ENCODE assay signal across 19 cellular contexts in the genomic region with DNA sequence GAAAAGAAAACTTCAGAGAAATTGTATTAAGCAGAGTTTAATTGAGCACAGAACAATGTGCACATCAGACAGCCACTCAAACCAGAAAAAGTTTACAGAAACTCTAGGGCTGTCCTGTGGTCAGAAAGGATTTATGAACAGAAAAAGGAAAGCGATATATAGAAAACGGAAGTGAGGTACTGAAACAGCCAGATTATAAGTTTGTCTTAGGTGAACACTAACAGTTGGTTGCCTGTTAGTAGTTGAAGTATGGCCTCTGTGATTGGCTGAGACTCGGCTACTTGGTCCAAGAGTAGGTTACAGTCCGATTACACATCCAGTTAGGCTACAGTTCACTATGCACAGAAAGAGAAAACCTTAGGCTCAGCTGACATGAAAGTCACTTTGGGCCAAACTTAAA.
"Had no signal": no experiment of that assay in that cellular context is flagged by ENCODE, and none has a peak within 500 bp of the region (broad histone marks: within the 10 kb centered on the region; RNA-seq: fewer than 3 reads in every experiment).

No MANE protein-coding gene starts in this region.

- H3K4me1 ChIP-seq: heart left ventricle, sigmoid colon, stomach, transverse colon had no signal

- H3K27ac ChIP-seq: heart left ventricle, neutrophil, sigmoid colon, skin epidermis, stomach, thoracic aorta, transverse colon had no signal

- H3K27me3 ChIP-seq: heart left ventricle, neutrophil, sigmoid colon, stomach, transverse colon had no signal

- H3K9me3 ChIP-seq: neutrophil, sigmoid colon, stomach, thoracic aorta, transverse colon had no signal

- H3K36me3 ChIP-seq: heart left ventricle, neutrophil, sigmoid colon, stomach, thoracic aorta, transverse colon had no signal

- DNase-seq: effector memory CD4-positive, alpha-beta T cell; heart left ventricle; islet precursor cell; mammary epithelial cell; mucosa of descending colon; naive thymus-derived CD8-positive, alpha-beta T cell; posterior cingulate gyrus; sigmoid colon; stimulated activated CD4-positive, alpha-beta T cell treated with anti-CD3 and anti-CD28 coated beads, Interleukin-2, amount 100 ng/mL, for 24 hours; stimulated activated CD4-positive, alpha-beta T cell treated with anti-CD3 and anti-CD28 coated beads, Interleukin-4, amount 100 ng/mL, for 4 hours; stimulated activated naive B cell treated with anti-CD40 and anti-IgM and Interleukin-4, amounts not matched to agents 10 μg/mL and 1 μg/mL and 100 μg/mL, for 72 hours; stomach; substantia nigra; transverse colon had no signal

- H3K4me3 ChIP-seq: heart left ventricle, mucosa of descending colon, sigmoid colon, skin epidermis, stomach, thoracic aorta, transverse colon had no signal

- ATAC-seq: esophagus mucosa; heart left ventricle; left lobe of liver; mucosa of descending colon; naive thymus-derived CD8-positive, alpha-beta T cell; stimulated activated naive B cell treated with anti-CD40 and anti-IgM and Interleukin-4, amounts not matched to agents 10 μg/mL and 1 μg/mL and 100 μg/mL, for 72 hours had no signal
